In genomic region chr16:57648590-57649442, GRCh38 we compare ENCODE assay signal across 8 cellular contexts. TPM values are rescaled to one million over a fixed set of nuclear protein-coding genes. Genes with fewer than 3 reads are reported as not detected.
DNase-seq lines count a peak whose midpoint lies in the region; ATAC-seq, FAIRE-seq and TF ChIP-seq lines count a peak whose summit lies in the region.

No MANE protein-coding gene starts in this region.

- H2AFZ ChIP-seq in keratinocyte (ENCODE audit: control insufficient read depth, low read length), result no peak overlapping the region

- H3K4me3 ChIP-seq in WERI-Rb-1 (ENCODE audit: low read depth, low read length) (no peak overlapping the region), keratinocyte (ENCODE audit: control insufficient read depth in 2 of 3, extremely low read depth in 1 of 3, insufficient read depth in 2 of 3, low read depth in 1 of 3, low read length in 3 of 3) (no peak overlapping the region)

- H3K36me3 ChIP-seq in WERI-Rb-1 (no peaks in the 10 kb centered on the region), keratinocyte (ENCODE audit: control insufficient read depth in 2 of 2, extremely low read depth in 1 of 2, insufficient read depth in 2 of 2, low read length in 2 of 2) (peaks cover 34 to 40% of the 10 kb centered on the region in 2 experiments)

- dilution Hi-C loops in keratinocyte (cut with MboI; ENCODE audit: extremely low pct_ligation_motif_present, low sequenced_read_pairs), result no loop called here

- peak; percentile 53 for FAIRE-seq in keratinocyte (lab: Jason Lieb, UNC)

- H4K20me1 ChIP-seq in keratinocyte (ENCODE audit: control insufficient read depth, extremely low read depth, insufficient read depth, low read length), result peaks cover 3% of the 10 kb centered on the region

- DNase-seq in G401 (ENCODE audit: low spot score) (peak; percentile 49), NCI-H2171 (lab: John Stamatoyannopoulos, UW) (peak; percentile 38), WERI-Rb-1 (peak; percentile 80), T47D (ENCODE audit: low read depth in 1 of 2, low spot score in 1 of 2) (peak; percentile 79 to 85), keratinocyte (ENCODE audit: low read depth, low spot score) (no peak)
- peak; percentile 70 to 77 for DNase-seq in stimulated activated CD4-positive, alpha-beta T cell treated with anti-CD3 and anti-CD28 coated beads, Interleukin-1b, Interleukin-23, amount 100 ng/mL, for 1 hour (ENCODE audit: low read depth in 2 of 2)

- H3K9me3 ChIP-seq in WERI-Rb-1 (ENCODE audit: severe bottlenecking) (no peaks in the 10 kb centered on the region), keratinocyte (ENCODE audit: control insufficient read depth, low read depth, low read length) (no peaks in the 10 kb centered on the region)

- peaks cover 43% of the 10 kb centered on the region for H3K4me1 ChIP-seq in keratinocyte (ENCODE audit: control insufficient read depth, extremely low read depth, insufficient read depth, low read length)

- no peak overlapping the region for H3K4me2 ChIP-seq in keratinocyte (ENCODE audit: control insufficient read depth, extremely low read depth, insufficient read depth, low read depth, low read length)

- TF ChIP-seq CTCF in WERI-Rb-1 (IDR thresholded peaks at IDR 0.05; ENCODE audit: low read depth, low read length) (peak; percentile 100), keratinocyte (optimal IDR thresholded peaks at IDR 0.05 in 1 of 3, IDR thresholded peaks at IDR 0.05 in 1 of 3, conservative IDR thresholded peaks at IDR 0.05 in 1 of 3; ENCODE audit: extremely low read depth in 1 of 3, insufficient read depth in 2 of 3, low read length in 3 of 3) (peak; percentile 100)

- no peaks in the 10 kb centered on the region for H3K9me1 ChIP-seq in keratinocyte (ENCODE audit: control insufficient read depth, extremely low read depth, insufficient read depth, low read length)

- H3K79me2 ChIP-seq in keratinocyte (ENCODE audit: control insufficient read depth, insufficient read depth, low read length), result peaks cover 8% of the 10 kb centered on the region

- ATAC-seq in HG02798 (IDR thresholded peaks at IDR 0.05; ENCODE audit: poor library complexity, unreplicated experiment), result peak; percentile 76
- no peak for ATAC-seq in GM19023 (IDR thresholded peaks at IDR 0.05; ENCODE audit: unreplicated experiment)

- no peak overlapping the region for H3K9ac ChIP-seq in keratinocyte (ENCODE audit: control insufficient read depth, extremely low read depth, insufficient read depth, low read length)

- H3K27me3 ChIP-seq in WERI-Rb-1 (ENCODE audit: insufficient read depth, low read depth, severe bottlenecking) (no peaks in the 10 kb centered on the region), keratinocyte (ENCODE audit: control insufficient read depth, extremely low read depth, insufficient read depth, low read length) (no peaks in the 10 kb centered on the region)

- in situ Hi-C loops in G401 (cut with HindIII; ENCODE audit: low sequenced_read_pairs) (no loop called here), T47D (cut with HindIII; ENCODE audit: low pct_unique_long_range_greater_than_20kb, low sequenced_read_pairs) (no loop called here)

- no peak overlapping the region for H3K27ac ChIP-seq in WERI-Rb-1
- no peak overlapping the region for H3K27ac ChIP-seq in keratinocyte (ENCODE audit: control insufficient read depth, insufficient read depth, low read length)

RNA-seq across cellular contexts. Expression of gene ADGRG3, which starts 19.3 kb away (rescaled TPM):
- not detected in 2 replicates for total RNA-seq in G401 (2014; rRNA removed; shearing (Covaris generic))
- polyA plus RNA-seq in keratinocyte, result not detected in 3 replicates
- polyA plus RNA-seq in keratinocyte (2011; ENCODE audit: low read depth), result not detected
- not detected in 2 replicates for polyA plus RNA-seq in keratinocyte (2011; cell fraction: cytosol; rRNA removed)
- 0.04 and 0.16 TPM in 2 replicates for polyA plus RNA-seq in keratinocyte (2011; cell fraction: nucleus; rRNA removed)
- polyA plus RNA-seq in keratinocyte (2012; ENCODE audit: low replicate concordance), result not detected in 2 replicates
- polyA minus RNA-seq in keratinocyte, result 0.16 TPM in 1 of 3 replicates, not detected in the others
- not detected for polyA minus RNA-seq in keratinocyte (2011; cell fraction: cytosol; rRNA and poly(A)+ RNA removed)
- not detected in 2 replicates for polyA minus RNA-seq in keratinocyte (2011; cell fraction: nucleus; rRNA and poly(A)+ RNA removed)

RNA-seq across cellular contexts. Expression of gene ADGRG1, which starts 20.4 kb away (rescaled TPM):
- total RNA-seq in G401 (2014; rRNA removed; shearing (Covaris generic)), result 4.1 and 5.5 TPM in 2 replicates
- polyA plus RNA-seq in keratinocyte, result 28.4 to 94.9 TPM (median 38.4 TPM) in 3 replicates
- 47.7 TPM for polyA plus RNA-seq in keratinocyte (2011; ENCODE audit: low read depth)
- 37.4 and 46.7 TPM in 2 replicates for polyA plus RNA-seq in keratinocyte (2011; cell fraction: cytosol; rRNA removed)
- 182 and 187 TPM in 2 replicates for polyA plus RNA-seq in keratinocyte (2011; cell fraction: nucleus; rRNA removed)
- polyA plus RNA-seq in keratinocyte (2012; ENCODE audit: low replicate concordance), result 114 and 163 TPM in 2 replicates
- 44.0 to 194 TPM (median 63.1 TPM) in 3 replicates for polyA minus RNA-seq in keratinocyte
- polyA minus RNA-seq in keratinocyte (2011; cell fraction: cytosol; rRNA and poly(A)+ RNA removed), result 65.6 TPM
- polyA minus RNA-seq in keratinocyte (2011; cell fraction: nucleus; rRNA and poly(A)+ RNA removed), result 116 and 131 TPM in 2 replicates

RNA-seq across cellular contexts. Expression of gene DRC7, which starts 45.8 kb away (rescaled TPM):
- 0.37 TPM in 1 of 2 replicates, not detected in the other for total RNA-seq in G401 (2014; rRNA removed; shearing (Covaris generic))
- not detected in 3 replicates for polyA plus RNA-seq in keratinocyte
- polyA plus RNA-seq in keratinocyte (2011; ENCODE audit: low read depth), result not detected
- not detected in 2 replicates for polyA plus RNA-seq in keratinocyte (2011; cell fraction: cytosol; rRNA removed)
- not detected in 2 replicates for polyA plus RNA-seq in keratinocyte (2011; cell fraction: nucleus; rRNA removed)
- not detected in 2 replicates for polyA plus RNA-seq in keratinocyte (2012; ENCODE audit: low replicate concordance)
- polyA minus RNA-seq in keratinocyte, result not detected in 3 replicates
- polyA minus RNA-seq in keratinocyte (2011; cell fraction: cytosol; rRNA and poly(A)+ RNA removed), result not detected
- not detected in 2 replicates for polyA minus RNA-seq in keratinocyte (2011; cell fraction: nucleus; rRNA and poly(A)+ RNA removed)
